In genomic region chr12:3872800-3873636, GRCh38 we compare ENCODE assay signal across 7 cellular contexts. TPM values are rescaled to one million over a fixed set of nuclear protein-coding genes. Genes with fewer than 3 reads are reported as not detected.
DNase-seq lines count a peak whose midpoint lies in the region; ATAC-seq, FAIRE-seq and TF ChIP-seq lines count a peak whose summit lies in the region.

Gene PARP11 (minus strand): TSS chr12:3873399. CDS start chr12:3873229, 170 bp downstream.

- peak within 1 kb of the TSS; percentile 35 to 66 for H3K4me3 ChIP-seq in body of pancreas
- peak within 1 kb of the TSS; percentile 58 to 79 (median 72) for H3K4me3 ChIP-seq in gastrocnemius medialis

- DNase-seq in NCI-H2107 treated with DMSO at 0.1 percent for 48 hours (lab: John Stamatoyannopoulos, UW; ENCODE audit: unreplicated experiment) (peak; percentile 97), body of pancreas (peak; percentile 95 to 98 (median 96)), iPS DF 4.7 (ENCODE audit: extremely low read depth, low spot score) (peak; percentile 74), gastrocnemius medialis (peak; percentile 95 to 96)

- intact Hi-C loops in body of pancreas (cut with DNase I) (no loop called here), gastrocnemius medialis (cut with DNase I; ENCODE audit: low total_unique reads) (loop anchor here (5.0 to 10.0 kb wide), 6 partner anchors 159 to 1078 kb away; partner anchors contain the start of genes FGF6, FKBP4, RAD51AP1 and TIGAR)

- FAIRE-seq in TTC549 (lab: Jason Lieb, UNC): peak; percentile 88

- TF ChIP-seq POLR2A in body of pancreas (IDR thresholded peaks at IDR 0.05) (peak in 2 of 3 donors; percentile 67 to 68), gastrocnemius medialis (IDR thresholded peaks at IDR 0.05) (peak; percentile 34 to 43)

- H3K27me3 ChIP-seq in body of pancreas (no peaks in the 10 kb centered on the region), gastrocnemius medialis (peaks cover 0 to 5% (median 0%) of the 10 kb centered on the region in 3 donors)

- TF ChIP-seq CTCF in body of pancreas (IDR thresholded peaks at IDR 0.05) (no peak), gastrocnemius medialis (IDR thresholded peaks at IDR 0.05 in 4 of 5, conservative IDR thresholded peaks at IDR 0.05 in 1 of 5) (no peak)

- 0% methylated on average over 37 to 54 of the region's 55 CpGs for WGBS in body of pancreas, 2 donors

- in situ Hi-C loops in gastrocnemius medialis (cut with MboI; ENCODE audit: low sequenced_read_pairs in 4 of 4): loop anchor here in 1 of 4 donors (10.0 kb wide), 1 partner anchor 412 kb away; no protein-coding TSS in a partner anchor

- ATAC-seq in GM18519 (IDR thresholded peaks at IDR 0.05; ENCODE audit: low FRiP score, unreplicated experiment) (peak; percentile 68), HG03060 (IDR thresholded peaks at IDR 0.05; ENCODE audit: low read depth, unreplicated experiment) (peak; percentile 82), body of pancreas (peak; percentile 99), gastrocnemius medialis (peak; percentile 99)

- H3K4me1 ChIP-seq in body of pancreas (peaks cover 20% of the 10 kb centered on the region), gastrocnemius medialis (peaks cover 9 to 21% of the 10 kb centered on the region in 2 donors)

- H3K27ac ChIP-seq in body of pancreas (peak within 1 kb of the TSS; percentile 46 to 94 (median 84)), gastrocnemius medialis (peak within 1 kb of the TSS; percentile 87 to 95 (median 92))

- no peaks in the 10 kb centered on the region for H3K36me3 ChIP-seq in body of pancreas (replicated peaks in 1 of 2; ENCODE audit: insufficient read depth in 1 of 2, low read depth in 2 of 2)
- H3K36me3 ChIP-seq in gastrocnemius medialis: no peaks in the 10 kb centered on the region

- H3K9me3 ChIP-seq in body of pancreas (no peaks in the 10 kb centered on the region), gastrocnemius medialis (no peaks in the 10 kb centered on the region)

RNA-seq across cellular contexts. Expression of gene PARP11, which starts in this region (rescaled TPM):
- 1 to 10 TPM; 2.3 to 3.3 TPM for total RNA-seq in body of pancreas
- 1 to 10 TPM in 2 of 4 donors, under 1 TPM in 2; 0.53 to 2.4 (median 1.2) TPM for total RNA-seq in gastrocnemius medialis

Comparison
In these comparisons a context has a peak if more than half of its experiments do, and no peak if none do; other contexts are left out.
1. Peak in every context shown above with its lines: DNase-seq, ATAC-seq, H3K4me3 ChIP-seq and H3K27ac ChIP-seq.